In the genomic region with DNA sequence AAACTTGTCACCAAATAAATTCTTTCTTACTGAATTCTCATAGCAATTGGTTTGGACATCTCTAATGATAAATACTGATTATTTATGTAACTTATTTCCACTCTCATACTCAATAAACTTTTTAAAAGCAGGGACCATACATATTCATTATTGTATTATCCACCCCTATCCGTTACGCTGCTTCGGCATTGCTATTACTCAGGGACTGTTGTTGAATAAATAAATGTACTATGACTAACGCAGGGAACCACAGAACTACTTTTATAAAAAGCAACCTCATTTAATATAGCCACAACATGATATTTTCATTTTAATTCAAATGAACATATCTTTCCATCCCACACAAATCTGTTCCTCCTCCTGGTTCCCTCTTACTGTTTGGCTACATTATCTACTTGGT, we compare ENCODE assay signal across 31 cellular contexts.
"Had no signal": no experiment of that assay in that cellular context is flagged by ENCODE, and none has a peak within 500 bp of the region (broad histone marks: within the 10 kb centered on the region; RNA-seq: fewer than 3 reads in every experiment).

No MANE protein-coding gene starts in this region.

- H3K4me1 ChIP-seq: ascending aorta, esophagus squamous epithelium, foreskin keratinocyte, gastrocnemius medialis, heart left ventricle had no signal

- H3K36me3 Mint-ChIP-seq: activated CD4-positive, alpha-beta memory T cell treated with anti-CD3 and anti-CD28 coated beads for 36 hours; activated naive CD4-positive, alpha-beta T cell treated with anti-CD3 and anti-CD28 coated beads, Interleukin-2, amount 10 ng/mL, durations not matched to agents 7 days and 5 days; activated naive CD4-positive, alpha-beta T cell treated with anti-CD3 and anti-CD28 coated beads, Interleukin-2, amount 50 U/mL, for 72 hours; activated naive CD8-positive, alpha-beta T cell treated with anti-CD3 and anti-CD28 coated beads, Interleukin-2, amount 10 ng/mL, durations not matched to agents 7 days and 5 days; brain had no signal

- H3K36me3 ChIP-seq: ascending aorta, esophagus squamous epithelium, gastrocnemius medialis, heart left ventricle had no signal

- H3K9me3 ChIP-seq: ascending aorta, esophagus squamous epithelium, gastrocnemius medialis, heart left ventricle had no signal

- H3K4me1 Mint-ChIP-seq: activated CD4-positive, alpha-beta T cell treated with anti-CD3 and anti-CD28 coated beads for 36 hours; activated CD4-positive, alpha-beta T cell treated with anti-CD3 and anti-CD28 coated beads, Interleukin-2, amount 10 ng/mL, durations not matched to agents 24 days and 14 days; activated naive CD4-positive, alpha-beta T cell treated with anti-CD3 and anti-CD28 coated beads, Interleukin-2, amount 10 ng/mL, durations not matched to agents 7 days and 5 days; activated naive CD8-positive, alpha-beta T cell treated with anti-CD3 and anti-CD28 coated beads, Interleukin-2, amount 10 ng/mL, durations not matched to agents 7 days and 5 days; brain; T-helper 17 cell had no signal

- H3K4me3 ChIP-seq: ascending aorta, esophagus squamous epithelium, gastrocnemius medialis, heart left ventricle had no signal

- H3K27me3 Mint-ChIP-seq: activated CD4-positive, alpha-beta memory T cell treated with anti-CD3 and anti-CD28 coated beads for 36 hours; activated CD4-positive, alpha-beta T cell treated with anti-CD3 and anti-CD28 coated beads for 36 hours; activated CD4-positive, alpha-beta T cell treated with anti-CD3 and anti-CD28 coated beads, Interleukin-2, amount 10 ng/mL, durations not matched to agents 24 days and 14 days; activated naive CD4-positive, alpha-beta T cell treated with anti-CD3 and anti-CD28 coated beads, Interleukin-2, amount 10 ng/mL, durations not matched to agents 7 days and 5 days; activated naive CD8-positive, alpha-beta T cell treated with anti-CD3 and anti-CD28 coated beads, Interleukin-2, amount 10 ng/mL, durations not matched to agents 7 days and 5 days; activated T-cell treated with anti-CD3 and anti-CD28 coated beads, Interleukin-2, amount 50 U/mL, for 24 hours; brain; effector memory CD8-positive, alpha-beta T cell; T-helper 17 cell had no signal

- H3K27me3 ChIP-seq: ascending aorta, esophagus squamous epithelium, foreskin keratinocyte, gastrocnemius medialis, heart left ventricle had no signal

- H3K4me3 Mint-ChIP-seq: activated CD4-positive, alpha-beta memory T cell treated with anti-CD3 and anti-CD28 coated beads for 36 hours; activated CD4-positive, alpha-beta T cell treated with anti-CD3 and anti-CD28 coated beads for 36 hours; activated CD4-positive, alpha-beta T cell treated with anti-CD3 and anti-CD28 coated beads, Interleukin-2, amount 10 ng/mL, durations not matched to agents 24 days and 14 days; activated naive CD4-positive, alpha-beta T cell treated with anti-CD3 and anti-CD28 coated beads, Interleukin-2, amount 10 ng/mL, durations not matched to agents 7 days and 5 days; activated naive CD8-positive, alpha-beta T cell treated with anti-CD3 and anti-CD28 coated beads, Interleukin-2, amount 10 ng/mL, durations not matched to agents 7 days and 5 days; activated T-cell treated with anti-CD3 and anti-CD28 coated beads, Interleukin-2, amount 50 U/mL, for 24 hours; activated T-cell treated with anti-CD3 and anti-CD28 coated beads, Interleukin-2, amount 50 U/mL, for 72 hours; brain; effector memory CD8-positive, alpha-beta T cell; T-helper 17 cell; T-helper 2 cell treated with Interferon-gamma antibody and Interleukin-4, amounts not matched to agents 5 μg/mL and 100 μg/mL, for 36 hours had no signal

- H3K27ac Mint-ChIP-seq: activated CD4-positive, alpha-beta memory T cell treated with anti-CD3 and anti-CD28 coated beads for 36 hours; activated CD4-positive, alpha-beta T cell treated with anti-CD3 and anti-CD28 coated beads for 36 hours; activated CD4-positive, alpha-beta T cell treated with anti-CD3 and anti-CD28 coated beads, Interleukin-2, amount 10 ng/mL, durations not matched to agents 24 days and 14 days; activated naive CD4-positive, alpha-beta T cell treated with anti-CD3 and anti-CD28 coated beads, Interleukin-2, amount 10 ng/mL, durations not matched to agents 7 days and 5 days; activated naive CD4-positive, alpha-beta T cell treated with anti-CD3 and anti-CD28 coated beads, Interleukin-2, amount 50 U/mL, for 72 hours; activated naive CD8-positive, alpha-beta T cell treated with anti-CD3 and anti-CD28 coated beads, Interleukin-2, amount 10 ng/mL, durations not matched to agents 7 days and 5 days; activated T-cell treated with anti-CD3 and anti-CD28 coated beads, Interleukin-2, amount 50 U/mL, for 24 hours; activated T-cell treated with anti-CD3 and anti-CD28 coated beads, Interleukin-2, amount 50 U/mL, for 72 hours; brain; effector memory CD8-positive, alpha-beta T cell; T-helper 17 cell; T-helper 2 cell treated with Interferon-gamma antibody and Interleukin-4, amounts not matched to agents 5 μg/mL and 100 μg/mL, for 36 hours had no signal

- ATAC-seq: activated CD4-positive, alpha-beta T cell treated with anti-CD3 and anti-CD28 coated beads for 36 hours; activated naive CD4-positive, alpha-beta T cell treated with anti-CD3 and anti-CD28 coated beads, Interleukin-2, amount 50 U/mL, for 72 hours; activated T-cell treated with anti-CD3 and anti-CD28 coated beads, Interleukin-2, amount 50 U/mL, for 72 hours; effector memory CD8-positive, alpha-beta T cell; foreskin keratinocyte; gastrocnemius medialis; heart left ventricle; T-helper 17 cell had no signal

- DNase-seq: activated CD4-positive, alpha-beta memory T cell treated with anti-CD3 and anti-CD28 coated beads for 36 hours; activated CD4-positive, alpha-beta T cell treated with anti-CD3 and anti-CD28 coated beads for 36 hours; activated CD4-positive, alpha-beta T cell treated with anti-CD3 and anti-CD28 coated beads, Interleukin-2, amount 10 ng/mL, durations not matched to agents 24 days and 14 days; activated CD4-positive, CD25-positive, alpha-beta regulatory T cell; activated CD4-positive, CD25-positive, alpha-beta regulatory T cell treated with anti-CD3 and anti-CD28 coated beads, Interleukin-2, amount 50 U/mL, for 72 hours; activated CD8-positive, alpha-beta memory T cell treated with anti-CD3 and anti-CD28 coated beads, Interleukin-2, amount 50 U/mL, for 48 hours; activated gamma-delta T cell; activated naive CD4-positive, alpha-beta T cell; activated naive CD4-positive, alpha-beta T cell treated with anti-CD3 and anti-CD28 coated beads, Interleukin-2, amount 10 ng/mL, durations not matched to agents 7 days and 5 days; activated naive CD8-positive, alpha-beta T cell treated with anti-CD3 and anti-CD28 coated beads, Interleukin-2, amount 10 ng/mL, durations not matched to agents 7 days and 5 days; activated T-cell treated with anti-CD3 and anti-CD28 coated beads for 4 hours; activated T-cell treated with anti-CD3 and anti-CD28 coated beads, Interleukin-2, amount 50 U/mL, for 24 hours; activated T-cell treated with anti-CD3 and anti-CD28 coated beads, Interleukin-2, amount 50 U/mL, for 72 hours; caudate nucleus; cortex of kidney; dermis blood vessel endothelial cell; effector CD4-positive, alpha-beta T cell; effector memory CD8-positive, alpha-beta T cell; esophagus squamous epithelium; foreskin keratinocyte; gastrocnemius medialis; glutamatergic neuron; heart left ventricle; hypothalamus; T-helper 1 cell; T-helper 17 cell; T1000 had no signal

- H3K9me3 Mint-ChIP-seq: activated CD4-positive, alpha-beta memory T cell treated with anti-CD3 and anti-CD28 coated beads for 36 hours; activated CD4-positive, alpha-beta T cell treated with anti-CD3 and anti-CD28 coated beads, Interleukin-2, amount 10 ng/mL, durations not matched to agents 24 days and 14 days; activated naive CD4-positive, alpha-beta T cell treated with anti-CD3 and anti-CD28 coated beads, Interleukin-2, amount 10 ng/mL, durations not matched to agents 7 days and 5 days; activated naive CD4-positive, alpha-beta T cell treated with anti-CD3 and anti-CD28 coated beads, Interleukin-2, amount 50 U/mL, for 72 hours; activated naive CD8-positive, alpha-beta T cell treated with anti-CD3 and anti-CD28 coated beads, Interleukin-2, amount 10 ng/mL, durations not matched to agents 7 days and 5 days; activated T-cell treated with anti-CD3 and anti-CD28 coated beads, Interleukin-2, amount 50 U/mL, for 24 hours; activated T-cell treated with anti-CD3 and anti-CD28 coated beads, Interleukin-2, amount 50 U/mL, for 72 hours; T-helper 2 cell treated with Interferon-gamma antibody and Interleukin-4, amounts not matched to agents 5 μg/mL and 100 μg/mL, for 36 hours had no signal
